Comparison of ENCODE assay signal across 24 cellular contexts in the genomic region with DNA sequence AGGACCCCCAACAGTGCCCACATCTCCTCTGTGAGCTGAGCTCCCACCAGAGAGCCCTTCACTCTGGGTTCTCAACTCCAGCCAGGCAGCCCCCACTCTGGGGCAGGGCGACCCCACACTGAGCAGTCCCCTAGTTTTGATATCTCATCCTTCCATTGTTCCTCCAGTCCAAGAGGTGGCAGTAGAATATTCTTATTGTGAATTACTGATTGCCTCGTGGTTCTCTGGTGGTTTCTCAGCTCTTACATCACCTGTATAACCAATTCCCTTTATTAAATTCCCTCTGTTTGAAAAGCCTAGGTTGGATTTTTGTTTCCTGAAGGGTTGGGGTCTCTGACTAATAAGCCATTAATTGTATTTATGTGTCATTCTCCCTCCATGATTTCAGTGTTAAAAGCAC.
DNase-seq lines count a peak whose midpoint lies in the region; ATAC-seq and TF ChIP-seq lines count a peak whose summit lies in the region.
"Had no signal": no experiment of that assay in that cellular context is flagged by ENCODE, and none has a peak within 500 bp of the region (broad histone marks: within the 10 kb centered on the region; RNA-seq: fewer than 3 reads in every experiment).

No MANE protein-coding gene starts in this region.

- H3K27me3 Mint-ChIP-seq in endothelial cell (ENCODE audit: unreplicated experiment), result no peaks in the 10 kb centered on the region

- no peak overlapping the region for H3K27ac Mint-ChIP-seq in endothelial cell (ENCODE audit: unreplicated experiment)
- H3K27ac Mint-ChIP-seq: CD4-positive, alpha-beta memory T cell; T-cell had no signal

- H3K36me3 Mint-ChIP-seq in endothelial cell (ENCODE audit: low read depth, unreplicated experiment), result no peaks in the 10 kb centered on the region
- H3K36me3 Mint-ChIP-seq: CD4-positive, alpha-beta memory T cell; T-cell had no signal

- peaks cover 2% of the 10 kb centered on the region for H3K4me1 Mint-ChIP-seq in endothelial cell (ENCODE audit: unreplicated experiment)
- H3K4me1 Mint-ChIP-seq: CD4-positive, alpha-beta memory T cell had no signal

- intact Hi-C loops in esophagus muscularis mucosa (cut with DNase I), result no loop called here

- no peak for DNase-seq in GM13977 (ENCODE audit: low spot score)
- DNase-seq in NB4 (ENCODE audit: low read depth), result peak; percentile 6
- DNase-seq in RKO (ENCODE audit: low spot score), result peak; percentile 13
- peak; percentile 37 for DNase-seq in esophagus muscularis mucosa (ENCODE audit: extremely low spot score)
- no peak for DNase-seq in dedifferentiated amniotic fluid mesenchymal stem cell (ENCODE audit: extremely low spot score)
- DNase-seq in endothelial cell (ENCODE audit: low spot score), result no peak
- DNase-seq in SIG-M5 (lab: John Stamatoyannopoulos, UW), result no peak
- DNase-seq: C1 segment of cervical spinal cord; CD4-positive, alpha-beta memory T cell; COR-L47; DMS79 treated with DMSO at 0.1 percent for 48 hours; Karpas-422; MV-4-11; NCI-H1694; NCI-H2029 treated with DMSO at 0.1 percent for 48 hours; NCI-H446 treated with DMSO at 0.1 percent for 48 hours; NCI-H526; NCI-H82; NK-92 treated with Interleukin-12 subunit alpha and Interleukin-12 subunit beta, amount 100 ng/mL, for 24 hours; SJCRH30; T-cell had no signal

- no peaks in the 10 kb centered on the region for H3K9me3 ChIP-seq in esophagus muscularis mucosa

- no peak for ATAC-seq in HG03139 (IDR thresholded peaks at IDR 0.05; ENCODE audit: unreplicated experiment)
- ATAC-seq: SK-N-SH treated with all-trans-retinoic acid at 6 μM for 48 hours, T-cell had no signal

- 86% methylated on average over 2 of the region's 2 CpGs for WGBS in esophagus muscularis mucosa

- H3K4me1 ChIP-seq in esophagus muscularis mucosa, result no peaks in the 10 kb centered on the region

- TF ChIP-seq POLR2A in NB4 (IDR thresholded peaks at IDR 0.05; ENCODE audit: extremely low read depth, insufficient read length) (no peak), esophagus muscularis mucosa (IDR thresholded peaks at IDR 0.05; ENCODE audit: low read depth) (no peak)

- H3K4me3 ChIP-seq in NB4 (ENCODE audit: low read depth, low read length), result no peak overlapping the region
- H3K4me3 ChIP-seq in esophagus muscularis mucosa, result no peak overlapping the region
- H3K4me3 ChIP-seq: SJCRH30 had no signal

- no peak overlapping the region for H3K4me3 Mint-ChIP-seq in endothelial cell (ENCODE audit: unreplicated experiment)
- H3K4me3 Mint-ChIP-seq: CD4-positive, alpha-beta memory T cell; T-cell had no signal

- no peak for TF ChIP-seq EP300 in esophagus muscularis mucosa (IDR thresholded peaks at IDR 0.05)

- TF ChIP-seq CTCF in GM13977 (IDR thresholded peaks at IDR 0.05; ENCODE audit: extremely low read depth, insufficient read depth, missing control alignments), result peak; percentile 16
- no peak for TF ChIP-seq CTCF in NB4 (IDR thresholded peaks at IDR 0.05; ENCODE audit: low read depth, low read length)
- no peak for TF ChIP-seq CTCF in esophagus muscularis mucosa (IDR thresholded peaks at IDR 0.05)
- no peak for TF ChIP-seq CTCF in endothelial cell (IDR thresholded peaks at IDR 0.05; ENCODE audit: unreplicated experiment)

- H3K27me3 ChIP-seq in esophagus muscularis mucosa, result peaks cover 0 to 10% (median 0%) of the 10 kb centered on the region in 4 donors
- H3K27me3 ChIP-seq: SJCRH30 had no signal

- peaks cover 5% of the 10 kb centered on the region for H3K9me3 Mint-ChIP-seq in endothelial cell (ENCODE audit: unreplicated experiment)
- H3K9me3 Mint-ChIP-seq: T-cell had no signal

- H3K27ac ChIP-seq in esophagus muscularis mucosa (replicated peaks in 1 of 4), result no peak overlapping the region
- H3K27ac ChIP-seq: HL-60, SJCRH30 had no signal

- H3K36me3 ChIP-seq in esophagus muscularis mucosa, result no peaks in the 10 kb centered on the region
- H3K36me3 ChIP-seq: SJCRH30 had no signal

- in situ Hi-C loops in GM13977 (cut with MboI; ENCODE audit: low pct_unique_long_range_greater_than_20kb, low sequenced_read_pairs, unreplicated experiment), result no loop called here

Comparison
In these comparisons a context has a peak if more than half of its experiments do, and no peak if none do; other contexts are left out.
1. DNase-seq: peak in NB4 (single experiment), RKO (single experiment) and esophagus muscularis mucosa (single experiment); none in GM13977 (single experiment), dedifferentiated amniotic fluid mesenchymal stem cell (single experiment), endothelial cell (single experiment) and SIG-M5 (single experiment).